16 cellular contexts compared by ENCODE assay signal in genomic region chr5:99025298-99026045, GRCh38.
DNase-seq lines count a peak whose midpoint lies in the region; ATAC-seq, FAIRE-seq and TF ChIP-seq lines count a peak whose summit lies in the region.
"Had no signal": no experiment of that assay in that cellular context is flagged by ENCODE, and none has a peak within 500 bp of the region (broad histone marks: within the 10 kb centered on the region; RNA-seq: fewer than 3 reads in every experiment).

No MANE protein-coding gene starts in this region.

- CTCF ChIA-PET in GM12878 (lab: Yijun Ruan, JAX) (interaction anchor here (0.8 to 3.8 kb wide), 10 partner anchors 29 to 257 kb away, joined by 3 to 20 read pairs (median 4); no protein-coding TSS in a partner anchor), HepG2 (lab: Yijun Ruan, JAX; ENCODE audit: low intra/inter-chr PET ratio, low total read pairs) (no interaction called here), A673 (lab: Charles Lee) (no interaction called here)

- no peak overlapping the region for H2AFZ ChIP-seq in GM12878 (ENCODE audit: control insufficient read depth, low read depth, low read length)
- no peak overlapping the region for H2AFZ ChIP-seq in HepG2 (ENCODE audit: low read length)
- H2AFZ ChIP-seq: neural progenitor cell had no signal

- TF ChIP-seq EP300 in GM12878 (IDR thresholded peaks at IDR 0.05; ENCODE audit: borderline replicate concordance in 1 of 2, control insufficient read depth in 1 of 2, low read depth in 2 of 2, low read length in 2 of 2) (peak in 1 of 2 experiments; percentile 42; a peak in 2 of 4 replicates), HepG2 (IDR thresholded peaks at IDR 0.05; ENCODE audit: low read depth in 2 of 2, low read length in 2 of 2) (peak in 1 of 2 experiments; percentile 66; a peak in 1 of 4 replicates), HepG2 (CRISPR knock-in tag; IDR thresholded peaks at IDR 0.05; ENCODE audit: borderline replicate concordance) (no peak)

- no peak for DNase-seq in activated T-cell treated with anti-CD3 and anti-CD28 coated beads, Interleukin-2, amount 50 U/mL, for 72 hours
- DNase-seq in activated T-cell treated with anti-CD3 and anti-CD28 coated beads, Interleukin-2, amount 50 U/mL, for 48 hours = no peak
- DNase-seq in GM12878 (ENCODE audit: low read depth, low spot score) = no peak
- DNase-seq in HepG2 (ENCODE audit: low spot score) = peak; percentile 76
- no peak for DNase-seq in upper lobe of right lung
- no peak for DNase-seq in A673 (ENCODE audit: low spot score)
- DNase-seq: activated naive CD8-positive, alpha-beta T cell treated with anti-CD3 and anti-CD28 coated beads for 36 hours; DND-41; foreskin fibroblast; T1000 had no signal

- no peak for ATAC-seq in activated T-cell treated with anti-CD3 and anti-CD28 coated beads, Interleukin-2, amount 50 U/mL, for 72 hours (replicated peaks in 1 of 2)
- ATAC-seq in GM12878 (no peak), HepG2 (peak; percentile 94), upper lobe of right lung (peak; percentile 74), GM21390 (IDR thresholded peaks at IDR 0.05; ENCODE audit: unreplicated experiment) (no peak), HG03469 (IDR thresholded peaks at IDR 0.05; ENCODE audit: unreplicated experiment) (no peak)

- H4K20me1 ChIP-seq in GM12878 (ENCODE audit: control insufficient read depth, insufficient read depth) (no peaks in the 10 kb centered on the region), HepG2 (ENCODE audit: insufficient read depth, low read length) (no peaks in the 10 kb centered on the region)

- RAD21 ChIA-PET in GM12878 (lab: Charles Lee; ENCODE audit: unreplicated experiment) = interaction anchor here (0.6 to 2.0 kb wide), 4 partner anchors 36 to 350 kb away, joined by 3 to 5 read pairs (median 4); no protein-coding TSS in a partner anchor

- no peaks in the 10 kb centered on the region for H3K9me3 Mint-ChIP-seq in activated T-cell treated with anti-CD3 and anti-CD28 coated beads, Interleukin-2, amount 50 U/mL, for 72 hours
- H3K9me3 Mint-ChIP-seq: activated naive CD8-positive, alpha-beta T cell treated with anti-CD3 and anti-CD28 coated beads for 36 hours; neural progenitor cell had no signal

- H3K36me3 ChIP-seq in GM12878 (ENCODE audit: control insufficient read depth in 2 of 2, insufficient read depth in 2 of 2, low read length in 1 of 2) (no peaks in the 10 kb centered on the region), HepG2 (replicated peaks in 1 of 2; ENCODE audit: control insufficient read depth in 1 of 2, insufficient read depth in 2 of 2, low read length in 2 of 2) (no peaks in the 10 kb centered on the region), upper lobe of right lung (no peaks in the 10 kb centered on the region), A673 (ENCODE audit: insufficient read depth, low read length, poor library complexity, severe bottlenecking) (no peaks in the 10 kb centered on the region)
- H3K36me3 ChIP-seq: neural progenitor cell, tibial nerve had no signal

- in situ Hi-C loops in GM12878 (cut with MboI) (loop anchor here (5.0 to 25.0 kb wide), 2 partner anchors 98 to 1838 kb away; partner anchors contain the start of genes CHD1 and RIOK2), HepG2 (cut with HindIII; ENCODE audit: extremely low pct_ligation_motif_present, low pct_unique_long_range_greater_than_20kb) (loop anchor here (10.0 kb wide), 1 partner anchor 251 kb away; the partner anchor contains the start of gene RGMB)

- FAIRE-seq in GM12878 (lab: Jason Lieb, UNC) = no peak
- FAIRE-seq in HepG2 (lab: Jason Lieb, UNC) = peak; percentile 18
- FAIRE-seq: A204.1 had no signal

- BruUV-seq in GM12878 (replicated peaks; lab: Mats Ljungman, UMichigan) (no TSS peak), HepG2 (replicated peaks; lab: Mats Ljungman, UMichigan) (no TSS peak), A673 (replicated peaks; lab: Mats Ljungman, UMichigan) (no TSS peak)

- no peaks in the 10 kb centered on the region for H3K9me3 ChIP-seq in GM12878 (replicated peaks; ENCODE audit: control insufficient read depth, insufficient read depth, low read length)
- no peaks in the 10 kb centered on the region for H3K9me3 ChIP-seq in HepG2 (ENCODE audit: low read length)
- no peaks in the 10 kb centered on the region for H3K9me3 ChIP-seq in upper lobe of right lung
- H3K9me3 ChIP-seq in A673 (ENCODE audit: low read depth, low read length, poor library complexity, severe bottlenecking) = no peaks in the 10 kb centered on the region
- H3K9me3 ChIP-seq: tibial nerve had no signal

- TF ChIP-seq CTCF in GM12878 (IDR thresholded peaks at IDR 0.05 in 2 of 3, conservative IDR thresholded peaks at IDR 0.05 in 1 of 3; ENCODE audit: control insufficient read depth in 2 of 3, extremely low read depth in 1 of 3, insufficient read depth in 1 of 3, low read depth in 3 of 3, low read length in 3 of 3) (no peak), HepG2 (CRISPR knock-in tag; IDR thresholded peaks at IDR 0.05) (no peak), upper lobe of right lung (IDR thresholded peaks at IDR 0.05) (no peak), A673 (conservative IDR thresholded peaks at IDR 0.05; ENCODE audit: low read depth, low read length) (no peak)

- H3K4me3 ChIP-seq in GM12878 (no peak overlapping the region), HepG2 (replicated peaks in 1 of 3; ENCODE audit: insufficient read depth in 1 of 3, low read depth in 2 of 3, low read length in 3 of 3) (peak overlapping the region in 1 of 3 experiments; percentile 3; a peak in 1 of 6 replicates), upper lobe of right lung (no peak overlapping the region), A673 (ENCODE audit: low read depth, low read length, poor library complexity, severe bottlenecking) (no peak overlapping the region)
- H3K4me3 ChIP-seq: coronary artery, neural progenitor cell, tibial nerve had no signal

- no peaks in the 10 kb centered on the region for H3K27me3 ChIP-seq in GM12878 (replicated peaks in 1 of 2; ENCODE audit: control insufficient read depth in 2 of 2, insufficient read depth in 2 of 2, low read length in 1 of 2)
- H3K27me3 ChIP-seq in HepG2 (ENCODE audit: control insufficient read depth in 1 of 2, insufficient read depth in 2 of 2, low read length in 2 of 2) = no peaks in the 10 kb centered on the region
- H3K27me3 ChIP-seq in upper lobe of right lung = no peaks in the 10 kb centered on the region
- H3K27me3 ChIP-seq in A673 (replicated peaks; ENCODE audit: insufficient read depth, low read depth, low read length, poor library complexity) = no peaks in the 10 kb centered on the region
- H3K27me3 ChIP-seq: neural progenitor cell, tibial nerve had no signal

- no peak overlapping the region; the same call in 1 of the 2 replicates for H3K4me2 ChIP-seq in GM12878 (ENCODE audit: control insufficient read depth, insufficient read depth)
- peak overlapping the region; percentile 67 for H3K4me2 ChIP-seq in HepG2 (ENCODE audit: low read depth, low read length)
- H3K4me2 ChIP-seq: neural progenitor cell had no signal

- intact Hi-C loops in GM12878 (cut with micrococcal nuclease; ENCODE audit: unreplicated experiment) = loop anchor here (2.0 kb wide), 1 partner anchor 21 kb away; no protein-coding TSS in a partner anchor
- intact Hi-C loops in HepG2 (cut with micrococcal nuclease; ENCODE audit: unreplicated experiment) = loop anchor here (1.0 kb wide), 1 partner anchor 96 kb away; the partner anchor contains the start of gene CHD1
- intact Hi-C loops in upper lobe of right lung (cut with DNase I) = no loop called here
- intact Hi-C loops in A673 (cut with micrococcal nuclease; ENCODE audit: unreplicated experiment) = no loop called here

- H3K27ac ChIP-seq in GM12878 (ENCODE audit: control insufficient read depth, insufficient read depth) = peak overlapping the region; percentile 95
- H3K27ac ChIP-seq in HepG2 (ENCODE audit: extremely low read length, insufficient read depth, low read length) = peak overlapping the region; percentile 68
- peak overlapping the region; percentile 61 for H3K27ac ChIP-seq in upper lobe of right lung
- H3K27ac ChIP-seq in A673 (ENCODE audit: low read depth, low read length, poor library complexity, severe bottlenecking) = no peak overlapping the region
- H3K27ac ChIP-seq: coronary artery, neural progenitor cell had no signal

- H3K9ac ChIP-seq in GM12878 (ENCODE audit: control insufficient read depth, insufficient read depth, low read length) = no peak overlapping the region
- 0 out of 2 replicates have a peak overlapping the region, but pooled peaks have one; percentile 5 for H3K9ac ChIP-seq in HepG2 (ENCODE audit: insufficient read depth, low read depth, low read length)
- H3K9ac ChIP-seq: neural progenitor cell had no signal

- H3K79me2 ChIP-seq in GM12878 (ENCODE audit: control insufficient read depth, insufficient read depth, low read length) (no peaks in the 10 kb centered on the region), HepG2 (ENCODE audit: insufficient read depth, low read length) (no peaks in the 10 kb centered on the region)

- no peaks in the 10 kb centered on the region for H3K27me3 Mint-ChIP-seq in activated T-cell treated with anti-CD3 and anti-CD28 coated beads, Interleukin-2, amount 50 U/mL, for 72 hours (ENCODE audit: low read depth)
- H3K27me3 Mint-ChIP-seq: activated naive CD8-positive, alpha-beta T cell treated with anti-CD3 and anti-CD28 coated beads for 36 hours had no signal

- SMC1A ChIA-PET in GM12878 (lab: Charles Lee; ENCODE audit: uncharacterized antibody, unreplicated experiment) = interaction anchor here (0.8 to 5.5 kb wide), 10 partner anchors 20 to 121 kb away, joined by 3 to 41 read pairs (median 5); partner anchors contain the start of gene CHD1

- no peaks in the 10 kb centered on the region for H3K36me3 Mint-ChIP-seq in activated T-cell treated with anti-CD3 and anti-CD28 coated beads, Interleukin-2, amount 50 U/mL, for 72 hours (ENCODE audit: insufficient read depth in 2 of 2)
- H3K36me3 Mint-ChIP-seq: activated naive CD8-positive, alpha-beta T cell treated with anti-CD3 and anti-CD28 coated beads for 36 hours; neural progenitor cell had no signal

- POLR2A ChIA-PET in GM12878 (lab: Charles Lee) (interaction anchor here (1.0 to 3.3 kb wide), 4 partner anchors 79 to 114 kb away, joined by 3 to 23 read pairs (median 4); partner anchors contain the start of gene CHD1), HepG2 (lab: Yijun Ruan, JAX) (interaction anchor here (0.7 to 1.3 kb wide), 2 partner anchors 12 to 96 kb away, joined by 3 to 21 read pairs; partner anchors contain the start of gene CHD1), A673 (lab: Charles Lee; ENCODE audit: low non-redundant PET) (no interaction called here)

- H3K4me1 Mint-ChIP-seq in activated T-cell treated with anti-CD3 and anti-CD28 coated beads, Interleukin-2, amount 50 U/mL, for 72 hours (ENCODE audit: low read depth) = peaks cover 40% of the 10 kb centered on the region
- H3K4me1 Mint-ChIP-seq: neural progenitor cell had no signal

- TF ChIP-seq RAD21 in GM12878 (IDR thresholded peaks at IDR 0.05; ENCODE audit: insufficient read depth, low read depth, low read length) (no peak), HepG2 (CRISPR knock-in tag; IDR thresholded peaks at IDR 0.05) (no peak)

- H3K4me3 Mint-ChIP-seq in activated T-cell treated with anti-CD3 and anti-CD28 coated beads, Interleukin-2, amount 50 U/mL, for 72 hours = no peak overlapping the region
- H3K4me3 Mint-ChIP-seq: neural progenitor cell had no signal

- WGBS in GM12878 (ENCODE audit: insufficient coverage, insufficient replicate concordance, low lambda C conversion rate, missing lambda C conversion rate) = 48% methylated on average over 5 of the region's 5 CpGs
- 51% methylated on average over 5 of the region's 5 CpGs for WGBS in HepG2 (ENCODE audit: low lambda C conversion rate)

- H3K27ac Mint-ChIP-seq in activated T-cell treated with anti-CD3 and anti-CD28 coated beads, Interleukin-2, amount 50 U/mL, for 72 hours = peak overlapping the region; percentile 42
- H3K27ac Mint-ChIP-seq: neural progenitor cell had no signal

- TF ChIP-seq POLR2A in GM12878 (IDR thresholded peaks at IDR 0.05; ENCODE audit: low read depth, low read length) = no peak
- TF ChIP-seq POLR2A in HepG2 (IDR thresholded peaks at IDR 0.05; ENCODE audit: insufficient read depth in 1 of 2, low read depth in 2 of 2, low read length in 2 of 2) = no peak

- H3K4me1 ChIP-seq in GM12878 (ENCODE audit: control insufficient read depth, insufficient read depth, low read length) (peaks cover 41% of the 10 kb centered on the region), HepG2 (ENCODE audit: insufficient read depth, low read length) (peaks cover 54% of the 10 kb centered on the region), upper lobe of right lung (peaks cover 24% of the 10 kb centered on the region), A673 (ENCODE audit: insufficient read depth, low read length, poor library complexity, severe bottlenecking) (peaks cover 6% of the 10 kb centered on the region)
- H3K4me1 ChIP-seq: neural progenitor cell had no signal

Comparison
In these comparisons a context has a peak if more than half of its experiments do, and no peak if none do; other contexts are left out.
1. ATAC-seq: peak in HepG2 (single experiment) and upper lobe of right lung (single experiment); none in activated T-cell treated with anti-CD3 and anti-CD28 coated beads, Interleukin-2, amount 50 U/mL, for 72 hours (0 of 2), GM12878 (single experiment), GM21390 (single experiment) and HG03469 (single experiment).
2. intact Hi-C loops: an anchor here in GM12878 (2.0 kb wide) and HepG2 (1.0 kb wide); none called in upper lobe of right lung and A673.